Comparison of ENCODE assay signal across 12 cellular contexts in genomic region chr6:110980648-110981047, GRCh38. TPM values are rescaled to one million over a fixed set of nuclear protein-coding genes. Genes with fewer than 3 reads are reported as not detected.
A peak's percentile ranks its signal among the peaks of the same experiment; 100 is the strongest.
DNase-seq lines count a peak whose midpoint lies in the region; ATAC-seq, FAIRE-seq and TF ChIP-seq lines count a peak whose summit lies in the region.
"Had no signal": no experiment of that assay in that cellular context is flagged by ENCODE, and none has a peak within 500 bp of the region (broad histone marks: within the 10 kb centered on the region; RNA-seq: fewer than 3 reads in every experiment).

No MANE protein-coding gene starts in this region.

- peaks cover 27% of the 10 kb centered on the region for H3K79me2 ChIP-seq in endothelial cell of umbilical vein (ENCODE audit: control insufficient read depth, insufficient read depth, low read length)

- H3K9me3 Mint-ChIP-seq in activated CD4-positive, alpha-beta T cell treated with anti-CD3 and anti-CD28 coated beads for 36 hours (ENCODE audit: low read depth) = no peaks in the 10 kb centered on the region

- WGBS in psoas muscle, 3 donors = 98 to 99% (median 99%) methylated on average over 9 of the region's 9 CpGs

- no peak for TF ChIP-seq CTCF in endothelial cell of umbilical vein (IDR thresholded peaks at IDR 0.05; ENCODE audit: extremely low read depth in 1 of 2, insufficient read depth in 1 of 2, low read depth in 1 of 2, low read length in 2 of 2)
- TF ChIP-seq CTCF in psoas muscle (IDR thresholded peaks at IDR 0.05) = no peak

- intact Hi-C loops in activated CD4-positive, alpha-beta T cell treated with anti-CD3 and anti-CD28 coated beads for 36 hours (cut with DNase I, micrococcal nuclease) = loop anchor here (1.0 to 5.0 kb wide), 5 partner anchors 22 to 503 kb away; partner anchors contain the start of genes GTF3C6 (in 2 of the 2) and REV3L (in 1 of the 2)
- intact Hi-C loops in endothelial cell of umbilical vein (cut with micrococcal nuclease) (loop anchor here (1.0 kb wide), 1 partner anchor 22 kb away; the partner anchor contains the start of gene GTF3C6), psoas muscle (cut with DNase I) (no loop called here)

- ATAC-seq in activated CD4-positive, alpha-beta T cell treated with anti-CD3 and anti-CD28 coated beads for 36 hours = no peak
- no peak for ATAC-seq in psoas muscle
- ATAC-seq in GM21447 (IDR thresholded peaks at IDR 0.05; ENCODE audit: unreplicated experiment) = no peak

- no peaks in the 10 kb centered on the region for H3K9me1 ChIP-seq in endothelial cell of umbilical vein (replicated peaks; ENCODE audit: control insufficient read depth, extremely low read depth, insufficient read depth, low read length)

- peak overlapping the region; percentile 97 for H3K27ac Mint-ChIP-seq in activated CD4-positive, alpha-beta T cell treated with anti-CD3 and anti-CD28 coated beads for 36 hours

- peak overlapping the region; percentile 99 for H3K4me3 Mint-ChIP-seq in activated CD4-positive, alpha-beta T cell treated with anti-CD3 and anti-CD28 coated beads for 36 hours

- H3K4me1 Mint-ChIP-seq in activated CD4-positive, alpha-beta T cell treated with anti-CD3 and anti-CD28 coated beads for 36 hours = peaks cover 27% of the 10 kb centered on the region

- no peaks in the 10 kb centered on the region for H3K9me3 ChIP-seq in SJSA1 (replicated peaks)
- no peaks in the 10 kb centered on the region for H3K9me3 ChIP-seq in endothelial cell of umbilical vein (replicated peaks; ENCODE audit: control insufficient read depth, insufficient read depth, low read length)
- no peaks in the 10 kb centered on the region for H3K9me3 ChIP-seq in psoas muscle
- H3K9me3 ChIP-seq in MG63 = no peaks in the 10 kb centered on the region

- peak overlapping the region; percentile 90 for H3K4me2 ChIP-seq in endothelial cell of umbilical vein (ENCODE audit: insufficient read depth, low read length)

- H4K20me1 ChIP-seq in endothelial cell of umbilical vein (replicated peaks; ENCODE audit: control insufficient read depth, extremely low read depth, insufficient read depth, low read length) = no peaks in the 10 kb centered on the region

- no peak overlapping the region for H2AFZ ChIP-seq in endothelial cell of umbilical vein (ENCODE audit: low read depth, low read length)

- no peak for TF ChIP-seq POLR2A in endothelial cell of umbilical vein (IDR thresholded peaks at IDR 0.05; ENCODE audit: low read depth, low read length)

- H3K27me3 ChIP-seq in SJSA1 (replicated peaks) = no peaks in the 10 kb centered on the region
- H3K27me3 ChIP-seq in endothelial cell of umbilical vein (ENCODE audit: control insufficient read depth in 2 of 2, insufficient read depth in 2 of 2, low read length in 2 of 2) = no peaks in the 10 kb centered on the region
- no peaks in the 10 kb centered on the region for H3K27me3 ChIP-seq in psoas muscle (ENCODE audit: insufficient read depth in 3 of 3, low read length in 2 of 3)
- no peaks in the 10 kb centered on the region for H3K27me3 ChIP-seq in MG63

- H3K4me3 ChIP-seq in SJSA1 = peak overlapping the region; percentile 69; the same call in 1 of the 2 replicates
- peak overlapping the region in 1 of 3 experiments; percentile 86 for H3K4me3 ChIP-seq in endothelial cell of umbilical vein (replicated peaks in 1 of 3; ENCODE audit: insufficient read depth in 1 of 3, low read depth in 1 of 3, low read length in 3 of 3)
- H3K4me3 ChIP-seq in psoas muscle = peak overlapping the region; percentile 87
- H3K4me3 ChIP-seq in MG63 = no peak overlapping the region; the same call in 1 of the 2 replicates

- no TSS peak for BruUV-seq in endothelial cell of umbilical vein (replicated peaks; lab: Mats Ljungman, UMichigan)

- POLR2A ChIA-PET in activated CD4-positive, alpha-beta T cell treated with anti-CD3 and anti-CD28 coated beads for 36 hours (lab: Charles Lee) = no interaction called here
- POLR2A ChIA-PET in endothelial cell of umbilical vein (lab: Charles Lee) = no interaction called here

- H3K4me1 ChIP-seq in SJSA1 (replicated peaks) = 0 out of 2 replicates have a peak, but pooled peaks cover 7% of the 10 kb centered on the region
- peaks cover 9% of the 10 kb centered on the region for H3K4me1 ChIP-seq in endothelial cell of umbilical vein (ENCODE audit: control insufficient read depth, extremely low read depth, insufficient read depth, low read length)
- peaks cover 6% of the 10 kb centered on the region for H3K4me1 ChIP-seq in psoas muscle

- CTCF ChIA-PET in activated CD4-positive, alpha-beta T cell treated with anti-CD3 and anti-CD28 coated beads for 36 hours (lab: Charles Lee) = interaction anchor here (0.7 kb wide), 1 partner anchor 448 kb away, joined by 3 read pairs; no protein-coding TSS in a partner anchor
- CTCF ChIA-PET in endothelial cell of umbilical vein (lab: Charles Lee) = interaction anchor here (1.5 kb wide), 1 partner anchor 9 kb away, joined by 4 read pairs; no protein-coding TSS in a partner anchor

- peaks cover 38% of the 10 kb centered on the region for H3K36me3 Mint-ChIP-seq in activated CD4-positive, alpha-beta T cell treated with anti-CD3 and anti-CD28 coated beads for 36 hours (ENCODE audit: low read depth)

- H3K27me3 Mint-ChIP-seq in activated CD4-positive, alpha-beta T cell treated with anti-CD3 and anti-CD28 coated beads for 36 hours = no peaks in the 10 kb centered on the region

- H3K9ac ChIP-seq in endothelial cell of umbilical vein (replicated peaks; ENCODE audit: extremely low read depth, insufficient read depth, low read length) = no peak overlapping the region

- FAIRE-seq in endothelial cell of umbilical vein (lab: Jason Lieb, UNC) = no peak
- FAIRE-seq: A204.1, endometrium, GM18507 had no signal

- H3K27ac ChIP-seq in SJSA1 (no peak overlapping the region), endothelial cell of umbilical vein (ENCODE audit: insufficient read depth, low read depth, low read length) (no peak overlapping the region), psoas muscle (no peak overlapping the region)

- dilution Hi-C loops in endothelial cell of umbilical vein (cut with MboI; ENCODE audit: extremely low pct_ligation_motif_present, low sequenced_read_pairs) = no loop called here

- H3K36me3 ChIP-seq in SJSA1 = peaks cover 19% of the 10 kb centered on the region
- H3K36me3 ChIP-seq in endothelial cell of umbilical vein (ENCODE audit: control insufficient read depth in 2 of 2, extremely low read depth in 1 of 2, insufficient read depth in 2 of 2, low read length in 2 of 2) = no peaks in the 10 kb centered on the region
- H3K36me3 ChIP-seq in psoas muscle (ENCODE audit: insufficient read depth in 1 of 2, low read depth in 1 of 2) = peaks cover 0 to 11% of the 10 kb centered on the region in 2 donors
- H3K36me3 ChIP-seq in MG63 = peaks cover 14% of the 10 kb centered on the region

- no peak for DNase-seq in activated CD4-positive, alpha-beta T cell treated with anti-CD3 and anti-CD28 coated beads for 36 hours
- no peak for DNase-seq in activated CD4-positive, alpha-beta T cell treated with anti-CD3 and anti-CD28 coated beads for 4 hours
- DNase-seq in SJSA1 (ENCODE audit: low read depth in 1 of 2, low spot score in 2 of 2) = no peak
- DNase-seq in endothelial cell of umbilical vein (ENCODE audit: low read depth, low spot score) = no peak
- no peak for DNase-seq in psoas muscle
- DNase-seq in MG63 = no peak
- DNase-seq in AG08395 (ENCODE audit: low spot score) = no peak
- DNase-seq: KG1 had no signal

TF ChIP-seq in endothelial cell of umbilical vein, 7 proteins besides CTCF, POLR2A, EP300 and RAD21:
- TF ChIP-seq FOS (IDR thresholded peaks at IDR 0.05; ENCODE audit: borderline replicate concordance, insufficient read depth, low read length) (no peak), JUN (IDR thresholded peaks at IDR 0.05; ENCODE audit: borderline replicate concordance, insufficient read depth, insufficient read length, low read depth) (no peak), EZH2 (IDR thresholded peaks at IDR 0.05; ENCODE audit: borderline replicate concordance, low read depth, low read length, severe bottlenecking) (no peak), POLR2AphosphoS5 (IDR thresholded peaks at IDR 0.05; ENCODE audit: insufficient read depth, low read depth, low read length) (no peak), MYC (IDR thresholded peaks at IDR 0.05; ENCODE audit: low read depth, low read length) (no peak)

RNA-seq across cellular contexts. Expression of gene RPF2, which starts 1.2 kb away (rescaled TPM):
- 10 to 100 TPM; 64.5 to 71.4 TPM for total RNA-seq in activated CD4-positive, alpha-beta T cell treated with anti-CD3 and anti-CD28 coated beads for 36 hours
- 54.2 and 78.5 TPM in 2 replicates for total RNA-seq in SJSA1 (2014; rRNA removed; shearing (Covaris generic))
- total RNA-seq in endothelial cell of umbilical vein (21.9 and 22.4 TPM in 2 replicates), psoas muscle (10 to 100 TPM; 28.9 to 50.5 (median 43.2) TPM)
- polyA plus RNA-seq in endothelial cell of umbilical vein (4.7 and 6.6 TPM in 2 replicates), psoas muscle (10 to 100 TPM; 35.1 to 67.7 (median 54.4) TPM)
- polyA plus RNA-seq in endothelial cell of umbilical vein (2011; cell fraction: cytosol; rRNA removed) = 10.1 and 11.6 TPM in 2 replicates
- 4.5 and 7.3 TPM in 2 replicates for polyA plus RNA-seq in endothelial cell of umbilical vein (2011; cell fraction: nucleus; rRNA removed)
- polyA plus RNA-seq in endothelial cell of umbilical vein (2012) = 16.5 and 24.4 TPM in 2 replicates
- polyA minus RNA-seq in endothelial cell of umbilical vein = 3.8 and 4.9 TPM in 2 replicates
- 6.3 TPM for polyA minus RNA-seq in endothelial cell of umbilical vein (2011; cell fraction: cytosol; rRNA and poly(A)+ RNA removed)
- polyA minus RNA-seq in endothelial cell of umbilical vein (2011; cell fraction: nucleus; rRNA and poly(A)+ RNA removed) = 1.7 and 2.8 TPM in 2 replicates
- total RNA-seq in MG63 (2014; rRNA removed; shearing (Covaris generic); ENCODE audit: low replicate concordance) = 51.4 and 105 TPM in 2 replicates

RNA-seq across cellular contexts. Expression of gene GTF3C6, which starts 22.1 kb away (rescaled TPM):
- 100 to 1,000 TPM in 1 of 2 experiments, 10 to 100 TPM in 1; 93.0 to 106 TPM for total RNA-seq in activated CD4-positive, alpha-beta T cell treated with anti-CD3 and anti-CD28 coated beads for 36 hours
- total RNA-seq in SJSA1 (2014; rRNA removed; shearing (Covaris generic)) = 157 and 191 TPM in 2 replicates
- total RNA-seq in endothelial cell of umbilical vein (88.1 and 96.4 TPM in 2 replicates), psoas muscle (100 to 1,000 TPM; 112 to 143 (median 127) TPM)
- polyA plus RNA-seq in endothelial cell of umbilical vein (5.8 and 12.1 TPM in 2 replicates), psoas muscle (100 to 1,000 TPM; 125 to 159 (median 126) TPM)
- polyA plus RNA-seq in endothelial cell of umbilical vein (2011; cell fraction: cytosol; rRNA removed) = 27.7 and 34.5 TPM in 2 replicates
- 9.3 and 14.1 TPM in 2 replicates for polyA plus RNA-seq in endothelial cell of umbilical vein (2011; cell fraction: nucleus; rRNA removed)
- 73.6 and 128 TPM in 2 replicates for polyA plus RNA-seq in endothelial cell of umbilical vein (2012)
- polyA minus RNA-seq in endothelial cell of umbilical vein = 2.4 and 3.6 TPM in 2 replicates
- 18.8 TPM for polyA minus RNA-seq in endothelial cell of umbilical vein (2011; cell fraction: cytosol; rRNA and poly(A)+ RNA removed)
- 1.8 and 2.3 TPM in 2 replicates for polyA minus RNA-seq in endothelial cell of umbilical vein (2011; cell fraction: nucleus; rRNA and poly(A)+ RNA removed)
- total RNA-seq in MG63 (2014; rRNA removed; shearing (Covaris generic); ENCODE audit: low replicate concordance) = 22.3 and 68.3 TPM in 2 replicates

Comparison
In these comparisons a context has a peak if more than half of its experiments do, and no peak if none do; other contexts are left out.
1. intact Hi-C loops: an anchor here in activated CD4-positive, alpha-beta T cell treated with anti-CD3 and anti-CD28 coated beads for 36 hours (1.0 to 5.0 kb wide) and endothelial cell of umbilical vein (1.0 kb wide); none called in psoas muscle.